Comparison of ENCODE assay signal across 8 cellular contexts in genomic region chr7:6272481-6273323, GRCh38. TPM values are rescaled to one million over a fixed set of nuclear protein-coding genes. Genes with fewer than 3 reads are reported as not detected.
DNase-seq lines count a peak whose midpoint lies in the region; ATAC-seq and TF ChIP-seq lines count a peak whose summit lies in the region.

Gene CYTH3 (minus strand): TSS chr7:6272624. CDS start chr7:6272507, 117 bp downstream.

- peak; percentile 88 for ATAC-seq in GM18502 (IDR thresholded peaks at IDR 0.05; ENCODE audit: poor library complexity, unreplicated experiment)
- peak; percentile 89 for ATAC-seq in HG02970 (IDR thresholded peaks at IDR 0.05; ENCODE audit: low FRiP score, unreplicated experiment)

- TF ChIP-seq CTCF in choroid plexus epithelial cell (conservative IDR thresholded peaks at IDR 0.05; ENCODE audit: low read depth, low read length) = no peak

- H3K4me3 ChIP-seq in choroid plexus epithelial cell (ENCODE audit: low read depth, low read length) = peak within 1 kb of the TSS; percentile 70

- DNase-seq in A172 (ENCODE audit: low spot score) (peak; percentile 57), NCI-H2227 (lab: John Stamatoyannopoulos, UW; ENCODE audit: unreplicated experiment) (peak; percentile 88), choroid plexus epithelial cell (ENCODE audit: low read depth) (peak; percentile 76)
- DNase-seq in activated CD4-positive, alpha-beta T cell treated with anti-CD3 and anti-CD28 coated beads for 24 hours (ENCODE audit: low read depth in 2 of 2) = peak; percentile 57 to 70
- peak; percentile 62 to 72 for DNase-seq in stimulated activated CD4-positive, alpha-beta T cell treated with anti-CD3 and anti-CD28 coated beads, Interleukin-1b, Interleukin-23, amount 100 ng/mL, for 1 hour (ENCODE audit: low read depth in 2 of 2)

- no peaks in the 10 kb centered on the region for H3K27me3 ChIP-seq in layer of hippocampus (ENCODE audit: control insufficient read depth, insufficient read depth, low read length)

- H3K27ac ChIP-seq in layer of hippocampus (ENCODE audit: low read depth, low read length) = peak within 1 kb of the TSS; percentile 18

RNA-seq across cellular contexts. Expression of gene CYTH3, which starts in this region (rescaled TPM):
- total RNA-seq in A172 (2014; rRNA removed; shearing (Covaris generic)) = 34.8 and 50.7 TPM in 2 replicates

Comparison
In these comparisons a context has a peak if more than half of its experiments do, and no peak if none do; other contexts are left out.
1. Peak in every context shown above with its lines: DNase-seq, ATAC-seq, H3K4me3 ChIP-seq and H3K27ac ChIP-seq.